9 cellular contexts compared by ENCODE assay signal in genomic region chr9:17528859-17529258, GRCh38.
DNase-seq lines count a peak whose midpoint lies in the region; ATAC-seq and FAIRE-seq lines count a peak whose summit lies in the region.
"Had no signal": no experiment of that assay in that cellular context is flagged by ENCODE, and none has a peak within 500 bp of the region (broad histone marks: within the 10 kb centered on the region; RNA-seq: fewer than 3 reads in every experiment).

No MANE protein-coding gene starts in this region.

- no peaks in the 10 kb centered on the region for H3K4me1 Mint-ChIP-seq in effector memory CD8-positive, alpha-beta T cell (ENCODE audit: low read depth in 2 of 2)

- H3K4me3 Mint-ChIP-seq in effector memory CD8-positive, alpha-beta T cell: no peak overlapping the region

- peaks cover 0 to 7% of the 10 kb centered on the region in 2 donors for H3K9me3 Mint-ChIP-seq in effector memory CD8-positive, alpha-beta T cell

- DNase-seq in NCI-H510A treated with DMSO at 0.1 percent for 48 hours (lab: John Stamatoyannopoulos, UW) (peak; percentile 25), NCI-H510A (lab: John Stamatoyannopoulos, UW) (no peak), NCI-H748 (lab: John Stamatoyannopoulos, UW; ENCODE audit: unreplicated experiment) (peak; percentile 47), stromal cell of bone marrow (ENCODE audit: low read depth) (peak; percentile 9)
- no peak for DNase-seq in effector memory CD8-positive, alpha-beta T cell
- DNase-seq in effector CD8-positive, alpha-beta T cell (lab: John Stamatoyannopoulos, UW): no peak
- DNase-seq: KBM-7 had no signal

- H3K36me3 Mint-ChIP-seq in effector memory CD8-positive, alpha-beta T cell (ENCODE audit: insufficient read depth): no peaks in the 10 kb centered on the region

- FAIRE-seq in endometrium (lab: Jason Lieb, UNC): peak; percentile 90

- H3K27ac Mint-ChIP-seq in effector memory CD8-positive, alpha-beta T cell: no peak overlapping the region

- no peak for ATAC-seq in effector memory CD8-positive, alpha-beta T cell (replicated peaks)
- no peak for ATAC-seq in GM18867 (IDR thresholded peaks at IDR 0.05; ENCODE audit: unreplicated experiment)

- no peaks in the 10 kb centered on the region for H3K27me3 Mint-ChIP-seq in effector memory CD8-positive, alpha-beta T cell

Comparison
In these comparisons a context has a peak if more than half of its experiments do, and no peak if none do; other contexts are left out.
1. DNase-seq: peak in NCI-H510A treated with DMSO at 0.1 percent for 48 hours (single experiment), NCI-H748 (single experiment) and stromal cell of bone marrow (single experiment); none in NCI-H510A (single experiment), effector memory CD8-positive, alpha-beta T cell (0 of 3) and effector CD8-positive, alpha-beta T cell (single experiment).